In genomic region chr10:73495884-73496674, GRCh38 we compare ENCODE assay signal across 8 cellular contexts. TPM values are rescaled to one million over a fixed set of nuclear protein-coding genes. Genes with fewer than 3 reads are reported as not detected.
DNase-seq lines count a peak whose midpoint lies in the region; ATAC-seq and TF ChIP-seq lines count a peak whose summit lies in the region.

PPP3CB (minus strand) TSS chr10:73496024; CDS start chr10:73495889, 135 bp downstream.

- peak within 1 kb of the TSS; percentile 78 for H3K27ac Mint-ChIP-seq in Calu3 (ENCODE audit: unreplicated experiment)
- H3K27ac Mint-ChIP-seq in IgD-negative memory B cell = peak within 1 kb of the TSS; percentile 70 to 99 (median 96)

- H3K4me1 Mint-ChIP-seq in Calu3 (ENCODE audit: low read depth, unreplicated experiment) (peaks cover 29% of the 10 kb centered on the region), IgD-negative memory B cell (peaks cover 31 to 44% (median 33%) of the 10 kb centered on the region in 3 donors)

- H3K27me3 ChIP-seq in esophagus (ENCODE audit: control insufficient read depth in 1 of 2, insufficient read depth in 2 of 2, low read length in 2 of 2) (no peaks in the 10 kb centered on the region), mucosa of stomach (ENCODE audit: control insufficient read depth, insufficient read depth, low read length) (no peaks in the 10 kb centered on the region)

- peak within 1 kb of the TSS; percentile 86 for H3K4me3 Mint-ChIP-seq in Calu3 (ENCODE audit: low read depth, unreplicated experiment)
- H3K4me3 Mint-ChIP-seq in IgD-negative memory B cell = peak within 1 kb of the TSS; percentile 82 to 97 (median 96)

- peaks cover 23% of the 10 kb centered on the region for H3K36me3 Mint-ChIP-seq in Calu3 (ENCODE audit: insufficient read depth, unreplicated experiment)
- no peaks in the 10 kb centered on the region for H3K36me3 Mint-ChIP-seq in IgD-negative memory B cell

- peak; percentile 55 for ATAC-seq in GM21529 (IDR thresholded peaks at IDR 0.05; ENCODE audit: unreplicated experiment)

- H3K36me3 ChIP-seq in esophagus (ENCODE audit: control insufficient read depth in 2 of 2, insufficient read depth in 2 of 2, low read length in 1 of 2) (peaks cover 0 to 13% of the 10 kb centered on the region in 2 donors), mucosa of stomach (ENCODE audit: control insufficient read depth, insufficient read depth, low read length) (peaks cover 8% of the 10 kb centered on the region)

- H3K4me1 ChIP-seq in esophagus (ENCODE audit: control insufficient read depth in 2 of 2, insufficient read depth in 2 of 2, low read length in 1 of 2) = peaks cover 3% of the 10 kb centered on the region in 2 donors
- peaks cover 14% of the 10 kb centered on the region for H3K4me1 ChIP-seq in mucosa of stomach (ENCODE audit: control insufficient read depth, insufficient read depth, low read length)

- peak within 1 kb of the TSS; percentile 94 to 98 for H3K4me3 ChIP-seq in esophagus (ENCODE audit: low read depth in 1 of 2, low read length in 2 of 2)
- H3K4me3 ChIP-seq in mucosa of stomach (ENCODE audit: low read length) = peak within 1 kb of the TSS; percentile 97

- 5 to 6% methylated on average over 28 of the region's 28 CpGs for WGBS in esophagus, 2 donors

- peak within 1 kb of the TSS; percentile 96 for H3K9ac ChIP-seq in mucosa of stomach (ENCODE audit: low read length)

- no peak for TF ChIP-seq CTCF in Calu3 (IDR thresholded peaks at IDR 0.05; ENCODE audit: unreplicated experiment)

- DNase-seq in Calu3 = peak; percentile 87
- DNase-seq in OCI-M1 (lab: John Stamatoyannopoulos, UW) = peak; percentile 97
- peak; percentile 88 for DNase-seq in activated T-cell treated with anti-CD3 and anti-CD28 coated beads, Interleukin-2, amount 50 U/mL, for 1 hour
- DNase-seq in stimulated activated CD8-positive, alpha-beta memory T cell treated with anti-CD3 and anti-CD28 coated beads, Interleukin-4, amount 100 ng/mL, for 48 hours = peak; percentile 91

- intact Hi-C loops in Calu3 (cut with micrococcal nuclease; ENCODE audit: unreplicated experiment) = loop anchor here (5.0 kb wide), 1 partner anchor 84 kb away; the partner anchor contains the start of gene ANXA7

- peak within 1 kb of the TSS; percentile 99 to 100 for H3K27ac ChIP-seq in esophagus (ENCODE audit: low read depth in 2 of 2, low read length in 1 of 2)

- no peaks in the 10 kb centered on the region for H3K27me3 Mint-ChIP-seq in Calu3 (ENCODE audit: unreplicated experiment)
- H3K27me3 Mint-ChIP-seq in IgD-negative memory B cell = peaks cover 2% of the 10 kb centered on the region

- H3K9me3 Mint-ChIP-seq in Calu3 (ENCODE audit: low read depth, unreplicated experiment) = no peaks in the 10 kb centered on the region
- no peaks in the 10 kb centered on the region for H3K9me3 Mint-ChIP-seq in IgD-negative memory B cell

- no peaks in the 10 kb centered on the region for H3K9me3 ChIP-seq in esophagus (ENCODE audit: control insufficient read depth in 2 of 2, insufficient read depth in 1 of 2, low read depth in 1 of 2, low read length in 1 of 2)
- H3K9me3 ChIP-seq in mucosa of stomach (ENCODE audit: control insufficient read depth, low read length) = no peaks in the 10 kb centered on the region

- BruUV-seq in Calu3 (replicated peaks; lab: Mats Ljungman, UMichigan) = TSS peak; percentile 89

- CTCF ChIA-PET in Calu3 (lab: Charles Lee) = interaction anchor here (0.6 to 0.7 kb wide), 2 partner anchors 19 to 239 kb away, joined by 4 read pairs; no protein-coding TSS in a partner anchor

RNA-seq across cellular contexts. Expression of gene PPP3CB, which starts in this region (rescaled TPM):
- 26.4 and 27.5 TPM in 2 replicates for total RNA-seq in Calu3 (2022)
- 6.7 TPM for polyA plus RNA-seq in IgD-negative memory B cell
- 10 to 100 TPM; 15.7 to 16.7 TPM for polyA plus RNA-seq in esophagus

Comparison
In these comparisons a context has a peak if more than half of its experiments do, and no peak if none do; other contexts are left out.
1. Peak in every context shown above with its lines: DNase-seq, ATAC-seq, H3K4me3 ChIP-seq and H3K27ac ChIP-seq.